ENCODE assay signal across 8 cellular contexts in genomic region chr3:120147072-120147871, GRCh38. TPM values are rescaled to one million over a fixed set of nuclear protein-coding genes. Genes with fewer than 3 reads are reported as not detected.
DNase-seq lines count a peak whose midpoint lies in the region; ATAC-seq, FAIRE-seq and TF ChIP-seq lines count a peak whose summit lies in the region.

No MANE protein-coding gene starts in this region.

- peak in 1 of 2 donors; percentile 46 for ATAC-seq in activated T-cell treated with anti-CD3 and anti-CD28 coated beads, Interleukin-2, amount 50 U/mL, for 4 hours
- ATAC-seq in HepG2 (peak; percentile 84), HG02970 (IDR thresholded peaks at IDR 0.05; ENCODE audit: low FRiP score, unreplicated experiment) (no peak)

- H3K9ac ChIP-seq in HepG2 (ENCODE audit: insufficient read depth, low read depth, low read length) = no peak overlapping the region

- H3K27ac ChIP-seq in HepG2 (ENCODE audit: extremely low read length, insufficient read depth, low read length) = no peak overlapping the region
- H3K27ac ChIP-seq in suprapubic skin = peak overlapping the region; percentile 84

- no TSS peak for BruUV-seq in HepG2 (replicated peaks; lab: Mats Ljungman, UMichigan)

- no peak for TF ChIP-seq POLR2A in HepG2 (IDR thresholded peaks at IDR 0.05; ENCODE audit: insufficient read depth in 1 of 2, low read depth in 2 of 2, low read length in 2 of 2)
- no peak for TF ChIP-seq POLR2A in suprapubic skin (IDR thresholded peaks at IDR 0.05)

- FAIRE-seq in HepG2 (lab: Jason Lieb, UNC) = no peak

- CTCF ChIA-PET in HepG2 (lab: Yijun Ruan, JAX; ENCODE audit: low intra/inter-chr PET ratio, low total read pairs) = no interaction called here

- peak in 1 of 2 experiments; percentile 53; a peak in 1 of 4 replicates for TF ChIP-seq EP300 in HepG2 (IDR thresholded peaks at IDR 0.05; ENCODE audit: low read depth in 2 of 2, low read length in 2 of 2)
- TF ChIP-seq EP300 in HepG2 (CRISPR knock-in tag; IDR thresholded peaks at IDR 0.05; ENCODE audit: borderline replicate concordance) = no peak
- TF ChIP-seq EP300 in suprapubic skin (IDR thresholded peaks at IDR 0.05) = no peak

- H3K27me3 Mint-ChIP-seq in activated T-cell treated with anti-CD3 and anti-CD28 coated beads, Interleukin-2, amount 50 U/mL, for 4 hours (ENCODE audit: low read depth) = no peaks in the 10 kb centered on the region

- no peaks in the 10 kb centered on the region for H3K9me3 Mint-ChIP-seq in activated T-cell treated with anti-CD3 and anti-CD28 coated beads, Interleukin-2, amount 50 U/mL, for 4 hours

- intact Hi-C loops in HepG2 (cut with micrococcal nuclease; ENCODE audit: unreplicated experiment) = loop anchor here (1.0 kb wide), 1 partner anchor 255 kb away; no protein-coding TSS in a partner anchor

- WGBS in HepG2 (ENCODE audit: low lambda C conversion rate) = 5% methylated on average over 6 of the region's 6 CpGs
- 27% methylated on average over 6 of the region's 6 CpGs for WGBS in suprapubic skin

- TF ChIP-seq CTCF in HepG2 (CRISPR knock-in tag; IDR thresholded peaks at IDR 0.05) (peak; percentile 68), suprapubic skin (IDR thresholded peaks at IDR 0.05) (no peak)

- H3K4me1 Mint-ChIP-seq in activated T-cell treated with anti-CD3 and anti-CD28 coated beads, Interleukin-2, amount 50 U/mL, for 4 hours (ENCODE audit: low read depth) = peaks cover 14% of the 10 kb centered on the region

- H3K79me2 ChIP-seq in HepG2 (ENCODE audit: insufficient read depth, low read length) = no peaks in the 10 kb centered on the region

- peak; percentile 47; the same call in 1 of the 2 replicates for TF ChIP-seq RAD21 in HepG2 (CRISPR knock-in tag; IDR thresholded peaks at IDR 0.05)

- peak; percentile 8 to 13 for DNase-seq in NCI-H526 (lab: John Stamatoyannopoulos, UW)
- no peak for DNase-seq in NCI-H526 treated with DMSO at 0.1 percent for 48 hours (lab: John Stamatoyannopoulos, UW)
- DNase-seq in NCI-H2029 treated with DMSO at 0.1 percent for 48 hours (lab: John Stamatoyannopoulos, UW) = peak; percentile 90
- peak; percentile 44 for DNase-seq in activated T-cell treated with anti-CD3 and anti-CD28 coated beads, Interleukin-2, amount 50 U/mL, for 4 hours
- peak; percentile 39 for DNase-seq in HepG2 (ENCODE audit: low spot score)
- no peak for DNase-seq in suprapubic skin (ENCODE audit: low spot score in 2 of 2)
- DNase-seq in NCI-H187 treated with DMSO at 0.1 percent for 48 hours (lab: John Stamatoyannopoulos, UW) = no peak

- H3K36me3 ChIP-seq in HepG2 (replicated peaks in 1 of 2; ENCODE audit: control insufficient read depth in 1 of 2, insufficient read depth in 2 of 2, low read length in 2 of 2) (no peaks in the 10 kb centered on the region), suprapubic skin (no peaks in the 10 kb centered on the region)

- no peaks in the 10 kb centered on the region for H3K9me3 ChIP-seq in HepG2 (ENCODE audit: low read length)
- no peaks in the 10 kb centered on the region for H3K9me3 ChIP-seq in suprapubic skin

- no peaks in the 10 kb centered on the region for H4K20me1 ChIP-seq in HepG2 (ENCODE audit: insufficient read depth, low read length)

- peak overlapping the region; percentile 18 to 42 (median 37) for H3K4me3 ChIP-seq in HepG2 (replicated peaks in 1 of 3; ENCODE audit: insufficient read depth in 1 of 3, low read depth in 2 of 3, low read length in 3 of 3)
- no peak overlapping the region for H3K4me3 ChIP-seq in suprapubic skin

- H3K4me3 Mint-ChIP-seq in activated T-cell treated with anti-CD3 and anti-CD28 coated beads, Interleukin-2, amount 50 U/mL, for 4 hours = no peak overlapping the region

- H2AFZ ChIP-seq in HepG2 (ENCODE audit: low read length) = peak overlapping the region; percentile 50

- H3K27me3 ChIP-seq in HepG2 (ENCODE audit: control insufficient read depth in 1 of 2, insufficient read depth in 2 of 2, low read length in 2 of 2) (no peaks in the 10 kb centered on the region; a peak in 1 of 5 replicates), suprapubic skin (no peaks in the 10 kb centered on the region)

- POLR2A ChIA-PET in HepG2 (lab: Yijun Ruan, JAX) = interaction anchor here (0.9 to 6.7 kb wide), 3 partner anchors 13 to 202 kb away, joined by 3 to 65 read pairs (median 4); partner anchors contain the start of genes GSK3B and LRRC58

- H3K4me1 ChIP-seq in HepG2 (ENCODE audit: insufficient read depth, low read length) (peaks cover 72% of the 10 kb centered on the region), suprapubic skin (peaks cover 35% of the 10 kb centered on the region)

- H3K4me2 ChIP-seq in HepG2 (ENCODE audit: low read depth, low read length) = peak overlapping the region; percentile 73

- in situ Hi-C loops in HepG2 (cut with HindIII; ENCODE audit: extremely low pct_ligation_motif_present, low pct_unique_long_range_greater_than_20kb) = no loop called here

- no peaks in the 10 kb centered on the region for H3K36me3 Mint-ChIP-seq in activated T-cell treated with anti-CD3 and anti-CD28 coated beads, Interleukin-2, amount 50 U/mL, for 4 hours (ENCODE audit: insufficient read depth)

TF ChIP-seq in HepG2, 621 proteins besides CTCF, POLR2A, EP300 and RAD21 (continues in another document):
- TF ChIP-seq IKZF1 (IDR thresholded peaks at IDR 0.05) (no peak), YEATS2 (CRISPR knock-in tag; IDR thresholded peaks at IDR 0.05; ENCODE audit: borderline replicate concordance) (no peak), ZNF33A (CRISPR knock-in tag; IDR thresholded peaks at IDR 0.05; ENCODE audit: borderline replicate concordance) (no peak), FOSL2 (CRISPR knock-in tag; IDR thresholded peaks at IDR 0.05) (no peak), ZNF639 (CRISPR knock-in tag; conservative IDR thresholded peaks at IDR 0.05) (no peak), GLMP (CRISPR knock-in tag; IDR thresholded peaks at IDR 0.05; ENCODE audit: borderline replicate concordance) (no peak), HMGA1 (CRISPR knock-in tag; conservative IDR thresholded peaks at IDR 0.05) (no peak), ELF3 (CRISPR knock-in tag; IDR thresholded peaks at IDR 0.05) (peak; percentile 64; the same call in 1 of the 2 replicates), PPARG (CRISPR knock-in tag; conservative IDR thresholded peaks at IDR 0.05) (no peak), MAFK (conservative IDR thresholded peaks at IDR 0.05 in 1 of 2, IDR thresholded peaks at IDR 0.05 in 1 of 2; ENCODE audit: low read length in 2 of 2) (no peak), NCOA1 (CRISPR knock-in tag; IDR thresholded peaks at IDR 0.05) (no peak), CEBPG (CRISPR knock-in tag; IDR thresholded peaks at IDR 0.05) (no peak), CCAR2 (optimal IDR thresholded peaks at IDR 0.05; ENCODE audit: low read depth, low read length) (no peak), MIXL1 (CRISPR knock-in tag; IDR thresholded peaks at IDR 0.05) (peak; percentile 9; the same call in 1 of the 2 replicates), ZIK1 (CRISPR knock-in tag; IDR thresholded peaks at IDR 0.05; ENCODE audit: borderline replicate concordance, low read depth) (no peak), HNF4A (CRISPR knock-in tag; IDR thresholded peaks at IDR 0.05) (0 out of 2 replicates have a peak, but pooled peaks have one; percentile 7), MAFG (CRISPR knock-in tag; IDR thresholded peaks at IDR 0.05) (no peak)

RNA-seq across cellular contexts. Expression of gene GSK3B, which starts 53.0 kb away (rescaled TPM):
- 10 to 100 TPM; 28.3 to 29.2 (median 28.5) TPM for total RNA-seq in activated T-cell treated with anti-CD3 and anti-CD28 coated beads, Interleukin-2, amount 50 U/mL, for 4 hours
- total RNA-seq in HepG2 (2016; rRNA removed; fragmentation: Illumina TruSeq; extraction: Trizol) (30.1 and 42.6 TPM in 2 replicates), suprapubic skin (10 to 100 TPM; 43.8 to 58.1 (median 53.0) TPM)
- 43.4 and 48.1 TPM in 2 replicates for total RNA-seq in HepG2 (2016; cell fraction: cytosol; rRNA removed; fragmentation: Illumina TruSeq; extraction: Trizol; ENCODE audit: low read depth)
- 27.3 and 33.3 TPM in 2 replicates for total RNA-seq in HepG2 (2016; cell fraction: insoluble cytoplasmic fraction; rRNA removed; fragmentation: Illumina TruSeq; extraction: Trizol)
- total RNA-seq in HepG2 (2016; cell fraction: membrane; rRNA removed; fragmentation: Illumina TruSeq; extraction: Trizol) = 30.5 and 34.7 TPM in 2 replicates
- 30.5 and 39.7 TPM in 2 replicates for total RNA-seq in HepG2 (2016; cell fraction: nucleus; rRNA removed; fragmentation: Illumina TruSeq; extraction: Trizol)
- polyA plus RNA-seq in HepG2 (2011; rRNA removed) = 19.1 and 22.3 TPM in 2 replicates
- polyA plus RNA-seq in HepG2 (2011; cell fraction: cytosol; rRNA removed) = 11.2 and 15.3 TPM in 2 replicates
- 8.4 and 11.1 TPM in 2 replicates for polyA plus RNA-seq in HepG2 (2011; cell fraction: nucleus; rRNA removed)
- polyA plus RNA-seq in HepG2 (2012) = 14.8 and 15.1 TPM in 2 replicates
- polyA plus RNA-seq in HepG2 (2016; cell fraction: cytosol; fragmentation: Illumina TruSeq; extraction: Trizol; ENCODE audit: low read depth) = 4.8 and 7.7 TPM in 2 replicates
- 27.1 and 32.0 TPM in 2 replicates for polyA plus RNA-seq in HepG2 (2016; cell fraction: insoluble cytoplasmic fraction; fragmentation: Illumina TruSeq; extraction: Trizol; ENCODE audit: low read depth)
- polyA plus RNA-seq in HepG2 (2016; cell fraction: membrane; fragmentation: Illumina TruSeq; extraction: Trizol; ENCODE audit: low read depth) = 13.0 and 17.1 TPM in 2 replicates
- polyA plus RNA-seq in HepG2 (2016; cell fraction: nucleus; fragmentation: Illumina TruSeq; extraction: Trizol; ENCODE audit: insufficient read depth, low read depth) = 23.7 and 27.1 TPM in 2 replicates
- 15.6 and 77.8 TPM in 2 replicates for polyA minus RNA-seq in HepG2 (2011; rRNA and poly(A)+ RNA removed; ENCODE audit: low replicate concordance)
- polyA minus RNA-seq in HepG2 (2011; cell fraction: cytosol; rRNA and poly(A)+ RNA removed) = 24.6 and 34.5 TPM in 2 replicates
- 61.4 and 73.0 TPM in 2 replicates for polyA minus RNA-seq in HepG2 (2011; cell fraction: nucleus; rRNA and poly(A)+ RNA removed)

Comparison
In these comparisons a context has a peak if more than half of its experiments do, and no peak if none do; other contexts are left out.
1. DNase-seq: peak in NCI-H526 (2 of 2), NCI-H2029 treated with DMSO at 0.1 percent for 48 hours (single experiment), activated T-cell treated with anti-CD3 and anti-CD28 coated beads, Interleukin-2, amount 50 U/mL, for 4 hours (single experiment) and HepG2 (single experiment); none in NCI-H526 treated with DMSO at 0.1 percent for 48 hours (single experiment), suprapubic skin (0 of 2) and NCI-H187 treated with DMSO at 0.1 percent for 48 hours (single experiment).